Comparison of ENCODE assay signal across 17 cellular contexts in the genomic region with DNA sequence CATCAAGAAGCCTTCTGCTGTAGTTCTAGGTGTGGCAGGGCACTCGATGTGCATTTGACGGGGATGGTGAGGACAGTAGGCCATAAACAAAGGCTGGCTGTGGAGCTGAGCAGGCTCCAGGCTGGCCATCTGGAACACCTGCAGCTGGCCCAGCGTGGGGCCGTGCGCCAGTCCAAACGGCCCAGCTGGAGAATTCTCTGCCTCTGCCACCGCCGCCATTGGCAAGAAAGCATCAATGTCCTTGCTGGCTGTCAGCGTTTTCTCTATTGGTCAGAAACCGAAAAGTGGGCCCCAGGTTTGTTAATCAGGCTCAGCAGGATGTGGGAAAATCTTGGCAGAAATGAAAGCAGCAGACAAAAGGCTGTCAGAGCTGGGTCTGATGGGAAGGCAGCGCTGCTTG. TPM values are rescaled to one million over a fixed set of nuclear protein-coding genes. Genes with fewer than 3 reads are reported as not detected.
DNase-seq lines count a peak whose midpoint lies in the region; ATAC-seq and TF ChIP-seq lines count a peak whose summit lies in the region.
"Had no signal": no experiment of that assay in that cellular context is flagged by ENCODE, and none has a peak within 500 bp of the region (broad histone marks: within the 10 kb centered on the region; RNA-seq: fewer than 3 reads in every experiment).

No MANE protein-coding gene starts in this region.

- CTCF ChIA-PET in A673 (lab: Charles Lee) = no interaction called here

- H3K4me1 ChIP-seq in A673 (ENCODE audit: insufficient read depth, low read length, poor library complexity, severe bottlenecking) = no peaks in the 10 kb centered on the region
- H3K4me1 ChIP-seq: body of pancreas, right atrium auricular region had no signal

- H3K4me3 ChIP-seq in A673 (ENCODE audit: low read depth, low read length, poor library complexity, severe bottlenecking) = no peak overlapping the region
- H3K4me3 ChIP-seq: body of pancreas, right atrium auricular region had no signal

- no peak for TF ChIP-seq CTCF in A673 (conservative IDR thresholded peaks at IDR 0.05; ENCODE audit: low read depth, low read length)

- peaks cover 5% of the 10 kb centered on the region for H3K27me3 ChIP-seq in A673 (replicated peaks; ENCODE audit: insufficient read depth, low read depth, low read length, poor library complexity)
- H3K27me3 ChIP-seq: body of pancreas, right atrium auricular region had no signal

- intact Hi-C loops in A673 (cut with micrococcal nuclease; ENCODE audit: unreplicated experiment) = no loop called here

- in situ Hi-C loops in ACHN (cut with HindIII; ENCODE audit: low pct_ligation_motif_present, low pct_unique_long_range_greater_than_20kb, low sequenced_read_pairs) = no loop called here

- POLR2A ChIA-PET in A673 (lab: Charles Lee; ENCODE audit: low non-redundant PET) = no interaction called here

- no peak overlapping the region for H3K27ac ChIP-seq in A673 (ENCODE audit: low read depth, low read length, poor library complexity, severe bottlenecking)
- H3K27ac ChIP-seq: body of pancreas, right atrium auricular region had no signal

- DNase-seq in A673 (ENCODE audit: low spot score) (peak; percentile 18), NCI-H1092 (lab: John Stamatoyannopoulos, UW) (peak; percentile 31), SHP77 treated with DMSO at 0.1 percent for 48 hours (lab: John Stamatoyannopoulos, UW) (peak; percentile 3), inferior parietal cortex (ENCODE audit: extremely low spot score) (peak; percentile 65), SIG-M5 treated with dmso at 0.1 percent for 504 hours (lab: John Stamatoyannopoulos, UW; ENCODE audit: unreplicated experiment) (no peak), ACHN (no peak)
- DNase-seq: activated CD4-positive, alpha-beta T cell treated with anti-CD3 and anti-CD28 coated beads for 1 hour; activated naive CD4-positive, alpha-beta T cell treated with Interleukin-2 at 50 U/mL for 16 hours; body of pancreas; CD8-positive, alpha-beta memory T cell; NCI-H187 treated with DMSO at 0.1 percent for 48 hours; SIG-M5; stimulated activated CD4-positive, alpha-beta T cell treated with anti-CD3 and anti-CD28 coated beads, Interleukin-15, amount 100 ng/mL, for 24 hours had no signal

- ATAC-seq in GM19455 (IDR thresholded peaks at IDR 0.05; ENCODE audit: unreplicated experiment) (no peak), HG03565 (IDR thresholded peaks at IDR 0.05; ENCODE audit: unreplicated experiment) (no peak)
- ATAC-seq: body of pancreas, esophagus mucosa had no signal

- H3K36me3 ChIP-seq in A673 (ENCODE audit: insufficient read depth, low read length, poor library complexity, severe bottlenecking) = no peaks in the 10 kb centered on the region
- H3K36me3 ChIP-seq: right atrium auricular region had no signal

- no TSS peak for BruUV-seq in A673 (replicated peaks; lab: Mats Ljungman, UMichigan)

- no peaks in the 10 kb centered on the region for H3K9me3 ChIP-seq in A673 (ENCODE audit: low read depth, low read length, poor library complexity, severe bottlenecking)
- H3K9me3 ChIP-seq: body of pancreas, right atrium auricular region had no signal

RNA-seq across cellular contexts. Expression of a gene that starts 24.0 kb away (rescaled TPM):
- 23.5 and 29.8 TPM in 2 replicates for total RNA-seq in A673 (2021)

Comparison
In these comparisons a context has a peak if more than half of its experiments do, and no peak if none do; other contexts are left out.
1. DNase-seq: peak in A673 (single experiment), NCI-H1092 (single experiment), SHP77 treated with DMSO at 0.1 percent for 48 hours (single experiment) and inferior parietal cortex (single experiment); none in SIG-M5 treated with dmso at 0.1 percent for 504 hours (single experiment) and ACHN (single experiment).